19 cellular contexts compared by ENCODE assay signal in the genomic region with DNA sequence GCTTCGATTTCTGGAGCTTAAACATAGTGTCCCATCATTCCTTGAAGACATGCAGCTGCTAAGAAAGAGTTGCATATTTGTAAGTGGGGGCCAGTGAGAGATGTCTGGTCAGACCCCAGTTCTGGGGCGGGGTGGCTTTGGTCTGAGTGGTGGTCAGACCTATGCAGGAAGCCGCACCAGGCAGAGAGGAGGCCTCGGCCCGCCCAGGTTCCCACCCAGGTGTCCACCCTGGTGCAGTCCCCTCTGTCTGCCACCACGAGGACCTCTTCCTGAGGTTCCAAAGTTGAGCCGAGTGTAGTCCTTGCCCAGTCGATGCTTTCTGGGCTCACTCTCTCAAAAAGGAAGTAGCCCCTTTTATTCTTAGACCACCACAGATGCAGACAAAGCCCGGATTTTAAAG.
"Had no signal": no experiment of that assay in that cellular context is flagged by ENCODE, and none has a peak within 500 bp of the region (broad histone marks: within the 10 kb centered on the region; RNA-seq: fewer than 3 reads in every experiment).

No MANE protein-coding gene starts in this region.

- H3K4me3 ChIP-seq: MG63, SJCRH30 had no signal

- H3K9me3 ChIP-seq: SJCRH30 had no signal

- H3K27ac ChIP-seq: SJCRH30 had no signal

- H3K27me3 ChIP-seq: MG63, SJCRH30 had no signal

- ATAC-seq: Panc1 had no signal

- H3K36me3 ChIP-seq: MG63, SJCRH30 had no signal

- DNase-seq: KBM-7, MG63, NCI-H1092, NCI-H1105 treated with DMSO at 0.1 percent for 48 hours, NCI-H1417 treated with DMSO at 0.1 percent for 48 hours, NCI-H146, NCI-H1694 treated with DMSO at 0.1 percent for 48 hours, NCI-H1930, NCI-H2081, NCI-H2107, NCI-H2227 treated with DMSO at 0.1 percent for 48 hours, NCI-H510A, NCI-H524 treated with DMSO at 0.1 percent for 48 hours, NCI-H69, NCI-H774, PC-3, SHP77 treated with DMSO at 0.1 percent for 48 hours had no signal
